Comparison of ENCODE assay signal across 10 cellular contexts in genomic region chr2:9638532-9638931, GRCh38. TPM values are rescaled to one million over a fixed set of nuclear protein-coding genes. Genes with fewer than 3 reads are reported as not detected.
DNase-seq lines count a peak whose midpoint lies in the region; ATAC-seq and TF ChIP-seq lines count a peak whose summit lies in the region.
"Had no signal": no experiment of that assay in that cellular context is flagged by ENCODE, and none has a peak within 500 bp of the region (broad histone marks: within the 10 kb centered on the region; RNA-seq: fewer than 3 reads in every experiment).

No MANE protein-coding gene starts in this region.

- TF ChIP-seq CTCF in colonic mucosa (IDR thresholded peaks at IDR 0.05) (no peak), lower lobe of right lung (IDR thresholded peaks at IDR 0.05) (no peak), uterus (IDR thresholded peaks at IDR 0.05) (no peak)

- H3K4me3 Mint-ChIP-seq in natural killer cell treated with Interleukin-12 subunit alpha and Interleukin-12 subunit beta and Interleukin-15 and Interleukin-18, amount 100 ng/mL, for 72 hours, result no peak overlapping the region

- H3K36me3 Mint-ChIP-seq in natural killer cell treated with Interleukin-12 subunit alpha and Interleukin-12 subunit beta and Interleukin-15 and Interleukin-18, amount 100 ng/mL, for 72 hours, result no peaks in the 10 kb centered on the region

- H3K27ac ChIP-seq in colonic mucosa, result no peak overlapping the region
- peak overlapping the region; percentile 25 for H3K27ac ChIP-seq in lower lobe of right lung
- peak overlapping the region; percentile 72 to 79 for H3K27ac ChIP-seq in uterus
- H3K27ac ChIP-seq: 22Rv1 had no signal

- intact Hi-C loops in colonic mucosa (cut with DNase I) (no loop called here), lower lobe of right lung (cut with DNase I) (no loop called here), uterus (cut with DNase I; ENCODE audit: low total_unique reads) (loop anchor here (10.0 kb wide), 1 partner anchor 84 kb away; the partner anchor contains the start of gene ADAM17)

- in situ Hi-C loops in G401 (cut with HindIII; ENCODE audit: low sequenced_read_pairs), result no loop called here

- no peaks in the 10 kb centered on the region for H3K9me3 Mint-ChIP-seq in natural killer cell treated with Interleukin-12 subunit alpha and Interleukin-12 subunit beta and Interleukin-15 and Interleukin-18, amount 100 ng/mL, for 72 hours

- H3K9ac ChIP-seq in colonic mucosa (ENCODE audit: low read depth in 2 of 2, low read length in 2 of 2), result no peak overlapping the region

- DNase-seq in DMS 273 (lab: John Stamatoyannopoulos, UW; ENCODE audit: unreplicated experiment) (peak; percentile 21), DMS 273 treated with DMSO at 0.1 percent for 48 hours (lab: John Stamatoyannopoulos, UW) (no peak), colonic mucosa (peak; percentile 66), lower lobe of right lung (peak; percentile 62), uterus (peak; percentile 85 to 90), G401 (ENCODE audit: low spot score) (no peak)
- no peak for DNase-seq in natural killer cell treated with Interleukin-12 subunit alpha and Interleukin-12 subunit beta and Interleukin-15 and Interleukin-18, amount 100 ng/mL, for 72 hours (ENCODE audit: low spot score)
- DNase-seq: activated CD4-positive, alpha-beta T cell treated with anti-CD3 and anti-CD28 coated beads, Interleukin-2, amount 50 U/mL, for 4 hours had no signal

- H3K4me3 ChIP-seq in colonic mucosa (no peak overlapping the region), lower lobe of right lung (no peak overlapping the region), uterus (no peak overlapping the region)

- H3K36me3 ChIP-seq in colonic mucosa (no peaks in the 10 kb centered on the region), lower lobe of right lung (no peaks in the 10 kb centered on the region), uterus (no peaks in the 10 kb centered on the region)

- no peaks in the 10 kb centered on the region for H3K27me3 ChIP-seq in colonic mucosa
- no peaks in the 10 kb centered on the region for H3K27me3 ChIP-seq in lower lobe of right lung (ENCODE audit: low read depth)
- H3K27me3 ChIP-seq in uterus, result no peaks in the 10 kb centered on the region

- ATAC-seq in lower lobe of right lung (peak; percentile 76 to 88), GM21825 (IDR thresholded peaks at IDR 0.05; ENCODE audit: unreplicated experiment) (no peak)
- no peak for ATAC-seq in natural killer cell treated with Interleukin-12 subunit alpha and Interleukin-12 subunit beta and Interleukin-15 and Interleukin-18, amount 100 ng/mL, for 72 hours

- H3K4me1 ChIP-seq in colonic mucosa (no peaks in the 10 kb centered on the region), lower lobe of right lung (peaks cover 23% of the 10 kb centered on the region), uterus (no peaks in the 10 kb centered on the region)

- peaks cover 26 to 35% of the 10 kb centered on the region in 2 donors for H3K4me1 Mint-ChIP-seq in natural killer cell treated with Interleukin-12 subunit alpha and Interleukin-12 subunit beta and Interleukin-15 and Interleukin-18, amount 100 ng/mL, for 72 hours (ENCODE audit: low read depth in 2 of 2)

- no peak for TF ChIP-seq POLR2A in uterus (IDR thresholded peaks at IDR 0.05)

- H3K27me3 Mint-ChIP-seq in natural killer cell treated with Interleukin-12 subunit alpha and Interleukin-12 subunit beta and Interleukin-15 and Interleukin-18, amount 100 ng/mL, for 72 hours, result peaks cover 0 to 7% of the 10 kb centered on the region in 2 donors

- no peaks in the 10 kb centered on the region for H3K9me3 ChIP-seq in colonic mucosa
- H3K9me3 ChIP-seq in lower lobe of right lung, result no peaks in the 10 kb centered on the region
- H3K9me3 ChIP-seq in uterus, result no peaks in the 10 kb centered on the region

- H3K27ac Mint-ChIP-seq in natural killer cell treated with Interleukin-12 subunit alpha and Interleukin-12 subunit beta and Interleukin-15 and Interleukin-18, amount 100 ng/mL, for 72 hours, result no peak overlapping the region

RNA-seq across cellular contexts. Expression of gene YWHAQ, which starts 7.7 kb away (rescaled TPM):
- total RNA-seq in colonic mucosa (100 to 1,000 TPM; 246 to 299 TPM), lower lobe of right lung (175 TPM), uterus (100 to 1,000 TPM; 155 to 275 (median 254) TPM)
- 100 to 1,000 TPM; 221 to 318 TPM for total RNA-seq in natural killer cell treated with Interleukin-12 subunit alpha and Interleukin-12 subunit beta and Interleukin-15 and Interleukin-18, amount 100 ng/mL, for 72 hours
- total RNA-seq in G401 (2014; rRNA removed; shearing (Covaris generic)), result 426 and 560 TPM in 2 replicates

Comparison
In these comparisons a context has a peak if more than half of its experiments do, and no peak if none do; other contexts are left out.
1. DNase-seq: peak in DMS 273 (single experiment), colonic mucosa (single experiment), lower lobe of right lung (single experiment) and uterus (2 of 2); none in DMS 273 treated with DMSO at 0.1 percent for 48 hours (single experiment), natural killer cell treated with Interleukin-12 subunit alpha and Interleukin-12 subunit beta and Interleukin-15 and Interleukin-18, amount 100 ng/mL, for 72 hours (single experiment) and G401 (single experiment).
2. ATAC-seq: peak in lower lobe of right lung (2 of 2); none in natural killer cell treated with Interleukin-12 subunit alpha and Interleukin-12 subunit beta and Interleukin-15 and Interleukin-18, amount 100 ng/mL, for 72 hours (0 of 2) and GM21825 (single experiment).